In genomic region chrX:108134724-108135123, GRCh38 we compare ENCODE assay signal across 17 cellular contexts. TPM values are rescaled to one million over a fixed set of nuclear protein-coding genes. Genes with fewer than 3 reads are reported as not detected.
DNase-seq lines count a peak whose midpoint lies in the region; ATAC-seq and TF ChIP-seq lines count a peak whose summit lies in the region.
"Had no signal": no experiment of that assay in that cellular context is flagged by ENCODE, and none has a peak within 500 bp of the region (broad histone marks: within the 10 kb centered on the region; RNA-seq: fewer than 3 reads in every experiment).

No MANE protein-coding gene starts in this region.

- H3K27me3 Mint-ChIP-seq in H9 (ENCODE audit: low read depth) (no peaks in the 10 kb centered on the region; the same call in 1 of the 2 replicates), WTC11 (ENCODE audit: low read depth) (no peaks in the 10 kb centered on the region; the same call in 1 of the 2 replicates)

- H3K14ac ChIP-seq in H9 (ENCODE audit: insufficient read depth, low read length) = no peak overlapping the region

- H3K18ac ChIP-seq in H9 (ENCODE audit: insufficient read length, low read depth, low read length) = no peak overlapping the region

- no peak overlapping the region for H2AFZ ChIP-seq in H9 (ENCODE audit: low read length)

- no peaks in the 10 kb centered on the region for H3K23me2 ChIP-seq in H9 (ENCODE audit: insufficient read length, low read depth, low read length, poor library complexity, severe bottlenecking)

- no peaks in the 10 kb centered on the region for H3K9me3 ChIP-seq in H9 (ENCODE audit: control insufficient read depth, low read depth, low read length)

- H2BK20ac ChIP-seq in H9 (ENCODE audit: low read depth, low read length, poor library complexity, severe bottlenecking) = no peak overlapping the region

- H3K79me1 ChIP-seq in H9 (ENCODE audit: insufficient read depth, low read depth, low read length, poor library complexity, severe bottlenecking) = no peaks in the 10 kb centered on the region

- no peak overlapping the region for H2AK5ac ChIP-seq in H9 (ENCODE audit: insufficient read length, low read length)

- ATAC-seq in WTC11 (peak; percentile 41; the same call in 1 of the 2 replicates), GM19397 (IDR thresholded peaks at IDR 0.05; ENCODE audit: unreplicated experiment) (no peak), HG02840 (IDR thresholded peaks at IDR 0.05; ENCODE audit: low FRiP score, unreplicated experiment) (no peak)

- no peak overlapping the region for H3K23ac ChIP-seq in H9 (ENCODE audit: insufficient read length, low read depth, low read length)

- TF ChIP-seq CTCF in H9 (conservative IDR thresholded peaks at IDR 0.05) (peak; percentile 59; the same call in 2 of the 3 replicates), WTC11 (IDR thresholded peaks at IDR 0.05) (no peak)

- DNase-seq in NCI-H82 (lab: John Stamatoyannopoulos, UW) (peak; percentile 0), NCI-H82 treated with DMSO at 0.1 percent for 48 hours (lab: John Stamatoyannopoulos, UW; ENCODE audit: unreplicated experiment) (no peak), H9 (peak; percentile 41), WTC11 (ENCODE audit: low spot score) (peak; percentile 20), iPS-NIHi7 (ENCODE audit: extremely low spot score) (peak; percentile 34)
- DNase-seq in activated T-cell treated with anti-CD3 and anti-CD28 coated beads, Interleukin-2, amount 50 U/mL, for 1 hour = no peak
- DNase-seq: GF-D8, KBM-7, NCI-H1048, NCI-H1436 treated with DMSO at 0.1 percent for 48 hours, NCI-H2029 treated with DMSO at 0.1 percent for 48 hours, NCI-H2171 treated with DMSO at 0.1 percent for 48 hours, NCI-H446 treated with DMSO at 0.1 percent for 48 hours, SHP77 treated with DMSO at 0.1 percent for 48 hours had no signal

- H4K91ac ChIP-seq in H9 (ENCODE audit: insufficient read length, low read depth, low read length) = no peak overlapping the region

- H3K27ac ChIP-seq in H9 (ENCODE audit: insufficient read length, low read depth, low read length) = no peak overlapping the region
- H3K27ac ChIP-seq: BLaER1 treated with 17β-estradiol and CSF1 and Interleukin-3, amounts not matched to agents 10 nM and 100 nM had no signal

- H2BK15ac ChIP-seq in H9 (ENCODE audit: low read depth, low read length) = no peak overlapping the region

- POLR2A ChIA-PET in WTC11 (lab: Charles Lee) = no interaction called here

- no peak overlapping the region for H2BK120ac ChIP-seq in H9 (ENCODE audit: low read depth, low read length, poor library complexity, severe bottlenecking)

- H3K9me3 Mint-ChIP-seq in H9 (no peaks in the 10 kb centered on the region; a peak in 1 of 5 replicates), WTC11 (no peaks in the 10 kb centered on the region)

- no peaks in the 10 kb centered on the region for H3K79me2 ChIP-seq in H9 (ENCODE audit: insufficient read depth, low read length)

- no peak overlapping the region for H3K4ac ChIP-seq in H9 (ENCODE audit: low read depth, low read length)

- no peak overlapping the region for H3K56ac ChIP-seq in H9 (ENCODE audit: insufficient read length, low read depth, low read length)

- H3K4me3 Mint-ChIP-seq in H9 (no peak overlapping the region), WTC11 (no peak overlapping the region)

- H3K9ac ChIP-seq in H9 (ENCODE audit: extremely low read depth, insufficient read length, low read length) = no peak overlapping the region
- H3K9ac ChIP-seq: BLaER1 treated with 17β-estradiol and CSF1 and Interleukin-3, amounts not matched to agents 10 nM and 100 nM had no signal

- no peaks in the 10 kb centered on the region; the same call in 1 of the 2 replicates for H3K27me3 ChIP-seq in H9 (ENCODE audit: insufficient read depth, low read length)

- no peaks in the 10 kb centered on the region for H4K20me1 ChIP-seq in H9 (ENCODE audit: control insufficient read depth, insufficient read depth, insufficient read length)

- CTCF ChIA-PET in WTC11 (lab: Charles Lee) = no interaction called here

- no peak overlapping the region for H3T11ph ChIP-seq in H9 (ENCODE audit: low read length)

- H3K4me2 ChIP-seq in H9 (ENCODE audit: insufficient read depth, insufficient read length, low read length) = no peak overlapping the region
- H3K4me2 ChIP-seq: BLaER1 treated with 17β-estradiol and CSF1 and Interleukin-3, amounts not matched to agents 10 nM and 100 nM had no signal

- H3K27ac Mint-ChIP-seq in H9 = no peak overlapping the region; a peak in 1 of 7 replicates
- no peak overlapping the region for H3K27ac Mint-ChIP-seq in WTC11

- H4K8ac ChIP-seq in H9 (replicated peaks; ENCODE audit: insufficient read length, low read depth, low read length) = no peak overlapping the region

- no peak overlapping the region for H2BK12ac ChIP-seq in H9 (ENCODE audit: insufficient read length, low read depth, low read length)

- H2BK5ac ChIP-seq in H9 (ENCODE audit: insufficient read length, low read length) = no peak overlapping the region

- no CpG with 5 or more reads among the region's 1 CpG for WGBS in H9 (ENCODE audit: extremely low coverage, insufficient read length, low lambda C conversion rate)

- H3K4me1 ChIP-seq in H9 (ENCODE audit: insufficient read depth, low read length) = no peaks in the 10 kb centered on the region; the same call in 1 of the 2 replicates
- H3K4me1 ChIP-seq: BLaER1 treated with 17β-estradiol and CSF1 and Interleukin-3, amounts not matched to agents 10 nM and 100 nM had no signal

- H3K36me3 Mint-ChIP-seq in H9 (ENCODE audit: insufficient read depth in 1 of 3, low read depth in 3 of 3) (no peaks in the 10 kb centered on the region; a peak in 2 of 7 replicates), WTC11 (no peaks in the 10 kb centered on the region)

- H3K4me1 Mint-ChIP-seq in H9 = peaks cover 5 to 7% of the 10 kb centered on the region in 2 experiments
- peaks cover 4% of the 10 kb centered on the region; the same call in 1 of the 2 replicates for H3K4me1 Mint-ChIP-seq in WTC11

- no peak overlapping the region for H4K5ac ChIP-seq in H9 (ENCODE audit: insufficient read length, low read depth, low read length)

TF ChIP-seq in WTC11, 78 proteins besides CTCF, POLR2A, EP300 and RAD21:
- no peak for TF ChIP-seq ZNF317 (CRISPR knock-in tag; IDR thresholded peaks at IDR 0.05; ENCODE audit: borderline replicate concordance, low read depth)
- TF ChIP-seq JAZF1 (CRISPR knock-in tag; IDR thresholded peaks at IDR 0.05) = no peak
- no peak for TF ChIP-seq CREM (CRISPR knock-in tag; IDR thresholded peaks at IDR 0.05)
- no peak for TF ChIP-seq ELF4 (CRISPR knock-in tag; IDR thresholded peaks at IDR 0.05; ENCODE audit: low read depth)
- no peak for TF ChIP-seq ZNF396 (CRISPR knock-in tag; IDR thresholded peaks at IDR 0.05; ENCODE audit: borderline replicate concordance)
- TF ChIP-seq ZNF232 (CRISPR knock-in tag; IDR thresholded peaks at IDR 0.05) = no peak
- TF ChIP-seq CBFB (CRISPR knock-in tag; IDR thresholded peaks at IDR 0.05; ENCODE audit: low read depth) = no peak
- no peak for TF ChIP-seq ATF1 (CRISPR knock-in tag; IDR thresholded peaks at IDR 0.05)
- no peak for TF ChIP-seq ETV6 (CRISPR knock-in tag; IDR thresholded peaks at IDR 0.05)
- no peak for TF ChIP-seq ZSCAN18 (CRISPR knock-in tag; IDR thresholded peaks at IDR 0.05)
- TF ChIP-seq ZMAT4 (CRISPR knock-in tag; IDR thresholded peaks at IDR 0.05) = no peak
- no peak for TF ChIP-seq ATF2 (CRISPR knock-in tag; IDR thresholded peaks at IDR 0.05; ENCODE audit: borderline replicate concordance, low read depth)
- TF ChIP-seq ZNF263 (CRISPR knock-in tag; IDR thresholded peaks at IDR 0.05; ENCODE audit: low read depth) = no peak
- no peak for TF ChIP-seq TEAD4 (CRISPR knock-in tag; IDR thresholded peaks at IDR 0.05)

RNA-seq across cellular contexts. Expression of gene ATG4A, which starts 43.1 kb away (rescaled TPM):
- total RNA-seq in H9 (2021) = 5.2 and 6.4 TPM in 2 replicates
- total RNA-seq in WTC11 (2021) = 1.8 to 3.5 TPM (median 2.1 TPM) in 3 replicates

RNA-seq across cellular contexts. Expression of gene PSMD10, which starts 43.4 kb away (rescaled TPM):
- total RNA-seq in H9 (2021) (93.9 and 94.1 TPM in 2 replicates), WTC11 (2021) (49.8 to 57.5 TPM (median 56.4 TPM) in 3 replicates)

Comparison
In these comparisons a context has a peak if more than half of its experiments do, and no peak if none do; other contexts are left out.
1. DNase-seq: peak in NCI-H82 (single experiment), H9 (single experiment), WTC11 (single experiment) and iPS-NIHi7 (single experiment); none in NCI-H82 treated with DMSO at 0.1 percent for 48 hours (single experiment) and activated T-cell treated with anti-CD3 and anti-CD28 coated beads, Interleukin-2, amount 50 U/mL, for 1 hour (single experiment).